Comparison of ENCODE assay signal across 7 cellular contexts in genomic region chr12:17571047-17571446, GRCh38.
"Had no signal": no experiment of that assay in that cellular context is flagged by ENCODE, and none has a peak within 500 bp of the region (broad histone marks: within the 10 kb centered on the region; RNA-seq: fewer than 3 reads in every experiment).

No MANE protein-coding gene starts in this region.

- H3K4me3 ChIP-seq: GM12878 had no signal

- ATAC-seq: GM12878 had no signal

- FAIRE-seq: GM12878, GM12891, GM12892, GM18507, GM19239 had no signal

- DNase-seq: GDM1, GF-D8 had no signal
